ENCODE assay signal across 8 cellular contexts in the genomic region with DNA sequence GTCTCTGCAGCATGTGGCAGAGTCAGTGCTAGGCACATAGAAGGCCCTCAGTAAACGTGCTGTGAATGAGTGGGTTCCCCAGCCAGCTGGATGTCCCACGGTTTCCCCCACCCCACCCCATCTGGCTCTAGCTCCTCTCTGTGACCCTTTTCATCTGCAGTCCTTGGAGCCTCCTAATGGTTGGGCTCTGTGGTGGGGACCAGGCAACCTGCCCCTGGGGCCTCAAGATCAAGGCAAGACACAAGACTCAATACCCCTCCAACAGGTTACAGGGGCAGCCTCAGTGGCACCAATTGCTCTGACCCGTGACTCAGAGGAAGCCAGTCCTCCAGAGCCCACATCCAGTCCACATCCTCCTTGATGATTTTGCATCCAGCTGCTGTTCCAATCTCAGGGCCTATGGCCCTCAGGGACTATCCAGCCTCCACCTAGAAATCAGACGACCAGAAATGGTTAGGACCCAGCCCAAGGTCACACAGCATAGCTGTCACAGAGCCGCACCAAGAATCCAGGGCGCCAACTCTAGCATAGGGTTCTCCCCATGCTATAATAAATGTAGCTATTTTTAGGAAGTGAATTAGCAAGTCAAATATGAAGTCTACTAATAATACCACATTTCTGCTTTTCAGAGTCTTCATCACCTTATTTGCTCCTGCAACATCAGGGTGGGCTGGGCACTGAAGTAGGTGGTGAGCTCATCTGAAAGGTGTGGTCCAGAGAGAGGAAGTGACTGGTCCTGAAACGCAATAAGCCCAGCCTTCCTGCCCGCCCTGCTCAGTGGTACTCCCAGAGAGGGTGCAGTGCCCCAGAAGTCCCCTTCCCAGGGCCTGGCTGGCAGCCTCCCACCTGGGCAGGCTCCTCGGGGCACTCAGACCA. TPM values are rescaled to one million over a fixed set of nuclear protein-coding genes. Genes with fewer than 3 reads are reported as not detected.
DNase-seq lines count a peak whose midpoint lies in the region; ATAC-seq and TF ChIP-seq lines count a peak whose summit lies in the region.

No MANE protein-coding gene starts in this region.

- no peaks in the 10 kb centered on the region for H3K36me3 ChIP-seq in neural progenitor cell

- H3K4me1 ChIP-seq in neural progenitor cell = peaks cover 19% of the 10 kb centered on the region

- H3K27ac Mint-ChIP-seq in neural progenitor cell = no peak overlapping the region

- H3K4me3 ChIP-seq in NB4 (ENCODE audit: low read depth, low read length) (no peak overlapping the region), neural progenitor cell (no peak overlapping the region)

- in situ Hi-C loops in ACHN (cut with HindIII; ENCODE audit: low pct_ligation_motif_present, low pct_unique_long_range_greater_than_20kb, low sequenced_read_pairs) = no loop called here

- no peak overlapping the region for H3K4me3 Mint-ChIP-seq in neural progenitor cell

- H3K9ac ChIP-seq in neural progenitor cell = no peak overlapping the region

- H3K36me3 Mint-ChIP-seq in neural progenitor cell = no peaks in the 10 kb centered on the region

- no peaks in the 10 kb centered on the region for H3K9me3 Mint-ChIP-seq in neural progenitor cell

- H3K27me3 ChIP-seq in neural progenitor cell = no peaks in the 10 kb centered on the region

- ATAC-seq in HG02588 (IDR thresholded peaks at IDR 0.05; ENCODE audit: unreplicated experiment) = peak; percentile 54

- no peaks in the 10 kb centered on the region for H4K20me1 ChIP-seq in neural progenitor cell (ENCODE audit: low read depth)

- H3K9me3 ChIP-seq in neural progenitor cell (ENCODE audit: low read depth) = no peaks in the 10 kb centered on the region

- peaks cover 7% of the 10 kb centered on the region for H3K27me3 Mint-ChIP-seq in neural progenitor cell (ENCODE audit: insufficient read depth, low read depth)

- H3F3A ChIP-seq in neural progenitor cell (ENCODE audit: low read depth) = no peaks in the 10 kb centered on the region

- peaks cover 9% of the 10 kb centered on the region for H3K4me1 Mint-ChIP-seq in neural progenitor cell

- H3K4me2 ChIP-seq in neural progenitor cell = no peak overlapping the region

- DNase-seq in NCI-H2196 (lab: John Stamatoyannopoulos, UW; ENCODE audit: unreplicated experiment) (peak; percentile 8), NCI-H2196 treated with DMSO at 0.1 percent for 48 hours (lab: John Stamatoyannopoulos, UW; ENCODE audit: unreplicated experiment) (no peak), NB4 (ENCODE audit: low read depth) (peak; percentile 59), neural progenitor cell (ENCODE audit: low spot score) (no peak), Kasumi-1 (lab: John Stamatoyannopoulos, UW) (no peak), ACHN (no peak)
- DNase-seq in activated naive CD4-positive, alpha-beta T cell treated with anti-CD3 and anti-CD28 coated beads, Interleukin-2, amount 50 U/mL, for 16 hours = peak; percentile 40

- TF ChIP-seq POLR2A in NB4 (IDR thresholded peaks at IDR 0.05; ENCODE audit: extremely low read depth, insufficient read length) = no peak

- no peak overlapping the region for H3K27ac ChIP-seq in neural progenitor cell

- H3K79me2 ChIP-seq in neural progenitor cell (ENCODE audit: low read depth) = no peaks in the 10 kb centered on the region

- peak overlapping the region; percentile 55 for H2AFZ ChIP-seq in neural progenitor cell (replicated peaks)

- TF ChIP-seq CTCF in NB4 (IDR thresholded peaks at IDR 0.05; ENCODE audit: low read depth, low read length) (no peak), neural progenitor cell (IDR thresholded peaks at IDR 0.05) (no peak)

RNA-seq across cellular contexts. Expression of gene CYP11A1, which starts 17.4 kb away (rescaled TPM):
- total RNA-seq in neural progenitor cell (ENCODE audit: low replicate concordance) = 0.99 and 1.1 TPM in 2 replicates

RNA-seq across cellular contexts. Expression of gene SEMA7A, which starts 49.0 kb away (rescaled TPM):
- 3.5 and 11.7 TPM in 2 replicates for total RNA-seq in neural progenitor cell (ENCODE audit: low replicate concordance)

Comparison
In these comparisons a context has a peak if more than half of its experiments do, and no peak if none do; other contexts are left out.
1. DNase-seq: peak in NCI-H2196 (single experiment), NB4 (single experiment) and activated naive CD4-positive, alpha-beta T cell treated with anti-CD3 and anti-CD28 coated beads, Interleukin-2, amount 50 U/mL, for 16 hours (single experiment); none in NCI-H2196 treated with DMSO at 0.1 percent for 48 hours (single experiment), neural progenitor cell (single experiment), Kasumi-1 (0 of 2) and ACHN (single experiment).